1 cellular context compared by ENCODE assay signal in genomic region chr2:159787647-159788046, GRCh38. TPM values are rescaled to one million over a fixed set of nuclear protein-coding genes. Genes with fewer than 3 reads are reported as not detected.
"Had no signal": no experiment of that assay in that cellular context is flagged by ENCODE, and none has a peak within 500 bp of the region (broad histone marks: within the 10 kb centered on the region; RNA-seq: fewer than 3 reads in every experiment).

No MANE protein-coding gene starts in this region.

RNA-seq across cellular contexts. Expression of gene CD302, which starts 10.4 kb away (rescaled TPM):
- total RNA-seq: OCI-LY7 had no signal
